In genomic region chr15:62021991-62022600, GRCh38 we compare ENCODE assay signal across 13 cellular contexts. TPM values are rescaled to one million over a fixed set of nuclear protein-coding genes. Genes with fewer than 3 reads are reported as not detected.
DNase-seq lines count a peak whose midpoint lies in the region; ATAC-seq, FAIRE-seq and TF ChIP-seq lines count a peak whose summit lies in the region.
"Had no signal": no experiment of that assay in that cellular context is flagged by ENCODE, and none has a peak within 500 bp of the region (broad histone marks: within the 10 kb centered on the region; RNA-seq: fewer than 3 reads in every experiment).

No MANE protein-coding gene starts in this region.

- H3K27me3 ChIP-seq in K562 (ENCODE audit: control insufficient read depth in 2 of 2, insufficient read depth in 2 of 2, low read length in 2 of 2), result no peaks in the 10 kb centered on the region
- H3K27me3 ChIP-seq: neutrophil had no signal

- H3K36me3 Mint-ChIP-seq in neural crest cell (ENCODE audit: low read depth) (peaks cover 27% of the 10 kb centered on the region), T-helper 17 cell (ENCODE audit: low read depth) (peaks cover 14% of the 10 kb centered on the region)

- no peak overlapping the region for H3K9ac ChIP-seq in K562 (ENCODE audit: insufficient read depth in 1 of 2, low read depth in 2 of 2, low read length in 2 of 2)

- POLR2A ChIA-PET in K562 (lab: Yijun Ruan, JAX), result no interaction called here

- ATAC-seq in K562 (no peak), T-helper 17 cell (no peak)

- TF ChIP-seq CTCF in LNCaP clone FGC (IDR thresholded peaks at IDR 0.05; ENCODE audit: control insufficient read depth, extremely low read depth, insufficient read depth), result 0 out of 2 replicates have a peak, but pooled peaks have one; percentile 20
- TF ChIP-seq CTCF in K562 (IDR thresholded peaks at IDR 0.05 in 2 of 3, conservative IDR thresholded peaks at IDR 0.05 in 1 of 3; ENCODE audit: insufficient read depth in 2 of 3, low read depth in 1 of 3, low read length in 3 of 3), result peak in 2 of 3 experiments; percentile 32 to 37; a peak in 2 of 6 replicates
- TF ChIP-seq CTCF in neural crest cell (conservative IDR thresholded peaks at IDR 0.05), result peak; percentile 60

- H3K9me3 ChIP-seq in K562 (replicated peaks; ENCODE audit: control insufficient read depth, insufficient read depth, low read depth, low read length), result no peaks in the 10 kb centered on the region
- H3K9me3 ChIP-seq in T-helper 17 cell (ENCODE audit: control insufficient read depth, low read length, poor library complexity, severe bottlenecking), result no peaks in the 10 kb centered on the region
- H3K9me3 ChIP-seq: neutrophil had no signal

- no peaks in the 10 kb centered on the region for H4K20me1 ChIP-seq in K562 (replicated peaks; ENCODE audit: control insufficient read depth, insufficient read depth, low read length)

- DNase-seq in NCI-H748 (lab: John Stamatoyannopoulos, UW; ENCODE audit: unreplicated experiment) (peak; percentile 1), NCI-H748 treated with DMSO at 0.1 percent for 48 hours (lab: John Stamatoyannopoulos, UW) (no peak), LNCaP clone FGC (ENCODE audit: low read depth) (no peak), K562 (ENCODE audit: extremely low read depth in 1 of 4, low spot score in 3 of 4) (peak in 3 of 4 experiments; percentile 11 to 20 (median 13)), neural crest cell (ENCODE audit: low read depth, low spot score) (no peak), T-helper 9 cell (no peak), T-helper 17 cell (no peak), DMS 273 (lab: John Stamatoyannopoulos, UW; ENCODE audit: unreplicated experiment) (no peak)
- DNase-seq: NCI-H2227 treated with DMSO at 0.1 percent for 48 hours; stimulated activated CD4-positive, alpha-beta T cell treated with anti-CD3 and anti-CD28 coated beads, Interleukin-4, amount 100 ng/mL, for 1 hour had no signal

- no peaks in the 10 kb centered on the region for H3K9me1 ChIP-seq in K562 (ENCODE audit: control insufficient read depth, insufficient read depth, low read length)

- intact Hi-C loops in K562 (cut with micrococcal nuclease), result no loop called here

- peaks cover 6% of the 10 kb centered on the region for H3K9me3 Mint-ChIP-seq in neural crest cell

- WGBS in K562 (ENCODE audit: insufficient coverage, low coverage, missing lambda C conversion rate), result 92% methylated on average over 3 of the region's 3 CpGs

- CTCF ChIA-PET in K562 (lab: Yijun Ruan, JAX; ENCODE audit: low intra/inter-chr PET ratio), result no interaction called here

- TF ChIP-seq POLR2A in K562 (conservative IDR thresholded peaks at IDR 0.05), result no peak

- H3K36me3 ChIP-seq in K562 (ENCODE audit: control insufficient read depth, insufficient read depth, low read length), result peaks cover 17% of the 10 kb centered on the region; the same call in 1 of the 3 replicates

- H3K27ac Mint-ChIP-seq in neural crest cell (ENCODE audit: unreplicated experiment) (no peak overlapping the region), T-helper 17 cell (no peak overlapping the region)

- H3K4me3 ChIP-seq in LNCaP clone FGC (ENCODE audit: low read depth, low read length) (no peak overlapping the region), K562 (no peak overlapping the region)

- no peak overlapping the region for H2AFZ ChIP-seq in K562 (ENCODE audit: low read depth, low read length)

- H3K4me1 ChIP-seq in K562 (replicated peaks in 1 of 2; ENCODE audit: control insufficient read depth in 2 of 2, insufficient read depth in 2 of 2, low read length in 2 of 2), result no peaks in the 10 kb centered on the region

- H3K27me3 Mint-ChIP-seq in neural crest cell (ENCODE audit: low read depth) (no peaks in the 10 kb centered on the region), T-helper 17 cell (no peaks in the 10 kb centered on the region)

- H3K27ac ChIP-seq in K562 (ENCODE audit: extremely low read depth, low read depth, low read length), result no peak overlapping the region
- H3K27ac ChIP-seq: neutrophil had no signal

- no peak for TF ChIP-seq RAD21 in K562 (CRISPR knock-in tag; conservative IDR thresholded peaks at IDR 0.05 in 1 of 2, IDR thresholded peaks at IDR 0.05 in 1 of 2)

- H3K4me1 Mint-ChIP-seq in neural crest cell, result no peaks in the 10 kb centered on the region
- peaks cover 10% of the 10 kb centered on the region for H3K4me1 Mint-ChIP-seq in T-helper 17 cell

- TF ChIP-seq EP300 in K562 (IDR thresholded peaks at IDR 0.05; ENCODE audit: low read length), result no peak

- BruUV-seq in K562 (replicated peaks; lab: Mats Ljungman, UMichigan), result no TSS peak

- no peak for FAIRE-seq in K562 (lab: Jason Lieb, UNC)
- FAIRE-seq: keratinocyte had no signal

- in situ Hi-C loops in K562 (cut with MboI), result no loop called here

- H3K4me3 Mint-ChIP-seq in neural crest cell (no peak overlapping the region), T-helper 17 cell (no peak overlapping the region)

- no peak overlapping the region for H3K4me2 ChIP-seq in K562 (ENCODE audit: insufficient read depth, low read length)

- no peaks in the 10 kb centered on the region for H3K79me2 ChIP-seq in K562 (ENCODE audit: control insufficient read depth, insufficient read depth, low read length)

TF ChIP-seq in K562, 482 proteins besides CTCF, POLR2A, EP300 and RAD21 (continues in another document):
- TF ChIP-seq PATZ1 (CRISPR knock-in tag; IDR thresholded peaks at IDR 0.05; ENCODE audit: borderline replicate concordance), result no peak

RNA-seq across cellular contexts. Expression of gene VPS13C, which starts 38.2 kb away (rescaled TPM):
- 34.3 and 156 TPM in 2 replicates for total RNA-seq in K562 (2011; cell fraction: chromatin; rRNA removed; ENCODE audit: low replicate concordance)
- 17.2 and 24.6 TPM in 2 replicates for total RNA-seq in K562 (2011; cell fraction: nucleolus; rRNA removed)
- total RNA-seq in K562 (2011; cell fraction: nucleoplasm; rRNA removed), result 45.9 and 72.8 TPM in 2 replicates
- total RNA-seq in K562 (2014; rRNA removed) (14.4 and 15.7 TPM in 2 replicates), K562 (2014; rRNA removed; fragmentation: Illumina TruSeq; extraction: Trizol) (20.7 and 21.9 TPM in 2 replicates), K562 (2015; rRNA removed; fragmentation: Illumina TruSeq; extraction: Trizol) (27.1 and 32.3 TPM in 2 replicates), K562 (2021) (22.3 and 23.3 TPM in 2 replicates), neural crest cell (31.5 and 33.1 TPM in 2 replicates), T-helper 17 cell (100 to 1,000 TPM; 116 to 127 TPM)
- polyA plus RNA-seq in K562 (2011; rRNA removed) (14.2 and 16.6 TPM in 2 replicates), K562 (2014; fragmentation: Illumina TruSeq; extraction: Trizol) (11.4 and 13.4 TPM in 2 replicates), K562 (2014; fragmentation: Nextera tagmentation; extraction: Ambion mirVana) (1 to 10 TPM; 5.2 to 8.0 TPM), K562 (2014; rRNA removed) (11.5 and 12.2 TPM in 2 replicates)
- polyA plus RNA-seq in K562 (2011; cell fraction: cytosol; rRNA removed), result 4.0 and 7.8 TPM in 2 replicates
- polyA plus RNA-seq in K562 (2011; cell fraction: nucleus; rRNA removed), result 24.3 and 32.8 TPM in 2 replicates
- 9.0 and 14.4 TPM in 2 replicates for polyA plus RNA-seq in K562 (2012)
- polyA minus RNA-seq in K562 (2011; rRNA and poly(A)+ RNA removed), result 84.9 and 120 TPM in 2 replicates
- 37.9 and 41.4 TPM in 2 replicates for polyA minus RNA-seq in K562 (2011; cell fraction: cytosol; rRNA and poly(A)+ RNA removed)
- 84.8 and 219 TPM in 2 replicates for polyA minus RNA-seq in K562 (2011; cell fraction: nucleus; rRNA and poly(A)+ RNA removed)

RNA-seq across cellular contexts. Expression of gene C2CD4A, which starts 44.7 kb away (rescaled TPM):
- not detected in 2 replicates for total RNA-seq in K562 (2011; cell fraction: chromatin; rRNA removed; ENCODE audit: low replicate concordance)
- total RNA-seq in K562 (2011; cell fraction: nucleolus; rRNA removed), result not detected in 2 replicates
- not detected in 2 replicates for total RNA-seq in K562 (2011; cell fraction: nucleoplasm; rRNA removed)
- total RNA-seq in K562 (2014; rRNA removed) (not detected in 2 replicates), K562 (2014; rRNA removed; fragmentation: Illumina TruSeq; extraction: Trizol) (not detected in 2 replicates), K562 (2015; rRNA removed; fragmentation: Illumina TruSeq; extraction: Trizol) (not detected in 2 replicates), K562 (2021) (not detected in 2 replicates), neural crest cell (not detected in 2 replicates), T-helper 17 cell (under 1 TPM; 0.60 to 0.65 TPM)
- polyA plus RNA-seq in K562 (2011; rRNA removed) (not detected in 2 replicates), K562 (2014; fragmentation: Illumina TruSeq; extraction: Trizol) (not detected in 2 replicates), K562 (2014; fragmentation: Nextera tagmentation; extraction: Ambion mirVana) (not detected), K562 (2014; rRNA removed) (not detected in 2 replicates)
- not detected in 2 replicates for polyA plus RNA-seq in K562 (2011; cell fraction: cytosol; rRNA removed)
- polyA plus RNA-seq in K562 (2011; cell fraction: nucleus; rRNA removed), result not detected in 2 replicates
- 0.03 TPM in 1 of 2 replicates, not detected in the other for polyA plus RNA-seq in K562 (2012)
- polyA minus RNA-seq in K562 (2011; rRNA and poly(A)+ RNA removed), result not detected in 2 replicates
- not detected in 2 replicates for polyA minus RNA-seq in K562 (2011; cell fraction: cytosol; rRNA and poly(A)+ RNA removed)
- not detected in 2 replicates for polyA minus RNA-seq in K562 (2011; cell fraction: nucleus; rRNA and poly(A)+ RNA removed)
- total RNA-seq: subcutaneous adipose tissue had no signal
- polyA plus RNA-seq: keratinocyte had no signal

Comparison
In these comparisons a context has a peak if more than half of its experiments do, and no peak if none do; other contexts are left out.
1. DNase-seq: peak in NCI-H748 (single experiment) and K562 (3 of 4); none in NCI-H748 treated with DMSO at 0.1 percent for 48 hours (single experiment), LNCaP clone FGC (single experiment), neural crest cell (single experiment), T-helper 9 cell (single experiment), T-helper 17 cell (0 of 3) and DMS 273 (single experiment).
2. Peak in every context shown above with its lines, with median percentiles within 50 percentile points of each other: CTCF ChIP-seq.